Comparison of ENCODE assay signal across 1 cellular context in genomic region chr15:44735482-44736260, GRCh38.
TF ChIP-seq lines count a peak whose summit lies in the region.

No MANE protein-coding gene starts in this region.

TF ChIP-seq in K562, 482 proteins besides CTCF, POLR2A, EP300 and RAD21 (continued from another document and continues in another):
- TF ChIP-seq UBTF (IDR thresholded peaks at IDR 0.05; ENCODE audit: borderline replicate concordance in 1 of 2, low read depth in 2 of 2, low read length in 2 of 2) (no peak), POLR3A (IDR thresholded peaks at IDR 0.05; ENCODE audit: borderline replicate concordance, extremely low read depth, insufficient read depth, insufficient read length) (no peak), CHD2 (IDR thresholded peaks at IDR 0.05; ENCODE audit: low read depth, low read length) (no peak), HIVEP1 (CRISPR knock-in tag; IDR thresholded peaks at IDR 0.05) (no peak), CBFA2T3 (IDR thresholded peaks at IDR 0.05) (peak; percentile 49), LEF1 (IDR thresholded peaks at IDR 0.05) (peak; percentile 91), RFX7 (CRISPR knock-in tag; IDR thresholded peaks at IDR 0.05) (no peak), POU5F1 (IDR thresholded peaks at IDR 0.05; ENCODE audit: borderline replicate concordance, low read depth, low read length, partially characterized antibody) (no peak), STAT5A (IDR thresholded peaks at IDR 0.05; ENCODE audit: borderline replicate concordance, low read length) (no peak), MYNN (IDR thresholded peaks at IDR 0.05) (no peak), MYNN (CRISPR knock-in tag; IDR thresholded peaks at IDR 0.05) (no peak), ETS2 (tag; IDR thresholded peaks at IDR 0.05; ENCODE audit: borderline replicate concordance, poor library complexity, severe bottlenecking) (no peak), HOXB6 (CRISPR knock-in tag; IDR thresholded peaks at IDR 0.05; ENCODE audit: borderline replicate concordance) (no peak), TEAD1 (CRISPR knock-in tag; IDR thresholded peaks at IDR 0.05) (no peak), FOXA1 (IDR thresholded peaks at IDR 0.05; ENCODE audit: borderline replicate concordance) (no peak), ZNF316 (IDR thresholded peaks at IDR 0.05) (peak; percentile 6; the same call in 1 of the 2 replicates), HMBOX1 (IDR thresholded peaks at IDR 0.05) (peak; percentile 93), TOE1 (IDR thresholded peaks at IDR 0.05; ENCODE audit: borderline replicate concordance) (0 out of 2 replicates have a peak, but pooled peaks have one; percentile 31), TOE1 (CRISPR knock-in tag; IDR thresholded peaks at IDR 0.05; ENCODE audit: borderline replicate concordance, low read depth) (no peak), DLX4 (CRISPR knock-in tag; IDR thresholded peaks at IDR 0.05) (no peak), SMARCB1 (IDR thresholded peaks at IDR 0.05; ENCODE audit: insufficient read length, low read depth) (no peak), TEAD2 (tag; IDR thresholded peaks at IDR 0.05) (no peak), PRPF4 (IDR thresholded peaks at IDR 0.05; ENCODE audit: insufficient read depth, low read depth, low read length, poor library complexity, severe bottlenecking) (no peak), CLOCK (CRISPR knock-in tag; IDR thresholded peaks at IDR 0.05; ENCODE audit: borderline replicate concordance) (no peak), NRF1 (conservative IDR thresholded peaks at IDR 0.05 in 1 of 2, IDR thresholded peaks at IDR 0.05 in 1 of 2) (no peak), CREM (IDR thresholded peaks at IDR 0.05; ENCODE audit: low read depth) (peak; percentile 55), SRSF3 (IDR thresholded peaks at IDR 0.05; ENCODE audit: insufficient read depth, low read length) (no peak), PBX2 (CRISPR knock-in tag; IDR thresholded peaks at IDR 0.05; ENCODE audit: low read depth) (no peak), PBX2 (tag; conservative IDR thresholded peaks at IDR 0.05; ENCODE audit: low read depth) (no peak), MIER1 (IDR thresholded peaks at IDR 0.05; ENCODE audit: low read depth) (no peak), ARID3A (IDR thresholded peaks at IDR 0.05; ENCODE audit: borderline replicate concordance, low read depth, low read length) (no peak), SRSF9 (IDR thresholded peaks at IDR 0.05; ENCODE audit: borderline replicate concordance, low read depth, low read length) (no peak)
- TF ChIP-seq, protein P1, sequence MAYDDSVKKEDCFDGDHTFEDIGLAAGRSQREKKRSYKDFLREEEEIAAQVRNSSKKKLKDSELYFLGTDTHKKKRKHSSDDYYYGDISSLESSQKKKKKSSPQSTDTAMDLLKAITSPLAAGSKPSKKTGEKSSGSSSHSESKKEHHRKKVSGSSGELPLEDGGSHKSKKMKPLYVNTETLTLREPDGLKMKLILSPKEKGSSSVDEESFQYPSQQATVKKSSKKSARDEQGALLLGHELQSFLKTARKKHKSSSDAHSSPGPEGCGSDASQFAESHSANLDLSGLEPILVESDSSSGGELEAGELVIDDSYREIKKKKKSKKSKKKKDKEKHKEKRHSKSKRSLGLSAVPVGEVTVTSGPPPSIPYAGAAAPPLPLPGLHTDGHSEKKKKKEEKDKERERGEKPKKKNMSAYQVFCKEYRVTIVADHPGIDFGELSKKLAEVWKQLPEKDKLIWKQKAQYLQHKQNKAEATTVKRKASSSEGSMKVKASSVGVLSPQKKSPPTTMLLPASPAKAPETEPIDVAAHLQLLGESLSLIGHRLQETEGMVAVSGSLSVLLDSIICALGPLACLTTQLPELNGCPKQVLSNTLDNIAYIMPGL (CRISPR knock-in tag; IDR thresholded peaks at IDR 0.05): no peak
- TF ChIP-seq, protein P2, sequence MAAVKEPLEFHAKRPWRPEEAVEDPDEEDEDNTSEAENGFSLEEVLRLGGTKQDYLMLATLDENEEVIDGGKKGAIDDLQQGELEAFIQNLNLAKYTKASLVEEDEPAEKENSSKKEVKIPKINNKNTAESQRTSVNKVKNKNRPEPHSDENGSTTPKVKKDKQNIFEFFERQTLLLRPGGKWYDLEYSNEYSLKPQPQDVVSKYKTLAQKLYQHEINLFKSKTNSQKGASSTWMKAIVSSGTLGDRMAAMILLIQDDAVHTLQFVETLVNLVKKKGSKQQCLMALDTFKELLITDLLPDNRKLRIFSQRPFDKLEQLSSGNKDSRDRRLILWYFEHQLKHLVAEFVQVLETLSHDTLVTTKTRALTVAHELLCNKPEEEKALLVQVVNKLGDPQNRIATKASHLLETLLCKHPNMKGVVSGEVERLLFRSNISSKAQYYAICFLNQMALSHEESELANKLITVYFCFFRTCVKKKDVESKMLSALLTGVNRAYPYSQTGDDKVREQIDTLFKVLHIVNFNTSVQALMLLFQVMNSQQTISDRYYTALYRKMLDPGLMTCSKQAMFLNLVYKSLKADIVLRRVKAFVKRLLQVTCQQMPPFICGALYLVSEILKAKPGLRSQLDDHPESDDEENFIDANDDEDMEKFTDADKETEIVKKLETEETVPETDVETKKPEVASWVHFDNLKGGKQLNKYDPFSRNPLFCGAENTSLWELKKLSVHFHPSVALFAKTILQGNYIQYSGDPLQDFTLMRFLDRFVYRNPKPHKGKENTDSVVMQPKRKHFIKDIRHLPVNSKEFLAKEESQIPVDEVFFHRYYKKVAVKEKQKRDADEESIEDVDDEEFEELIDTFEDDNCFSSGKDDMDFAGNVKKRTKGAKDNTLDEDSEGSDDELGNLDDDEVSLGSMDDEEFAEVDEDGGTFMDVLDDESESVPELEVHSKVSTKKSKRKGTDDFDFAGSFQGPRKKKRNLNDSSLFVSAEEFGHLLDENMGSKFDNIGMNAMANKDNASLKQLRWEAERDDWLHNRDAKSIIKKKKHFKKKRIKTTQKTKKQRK (IDR thresholded peaks at IDR 0.05; ENCODE audit: borderline replicate concordance, low read depth, low read length): no peak
- TF ChIP-seq, protein P3, sequence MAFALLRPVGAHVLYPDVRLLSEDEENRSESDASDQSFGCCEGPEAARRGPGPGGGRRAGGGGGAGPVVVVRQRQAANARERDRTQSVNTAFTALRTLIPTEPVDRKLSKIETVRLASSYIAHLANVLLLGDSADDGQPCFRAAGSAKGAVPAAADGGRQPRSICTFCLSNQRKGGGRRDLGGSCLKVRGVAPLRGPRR (CRISPR knock-in tag; IDR thresholded peaks at IDR 0.05): no peak
- TF ChIP-seq, protein P4, sequence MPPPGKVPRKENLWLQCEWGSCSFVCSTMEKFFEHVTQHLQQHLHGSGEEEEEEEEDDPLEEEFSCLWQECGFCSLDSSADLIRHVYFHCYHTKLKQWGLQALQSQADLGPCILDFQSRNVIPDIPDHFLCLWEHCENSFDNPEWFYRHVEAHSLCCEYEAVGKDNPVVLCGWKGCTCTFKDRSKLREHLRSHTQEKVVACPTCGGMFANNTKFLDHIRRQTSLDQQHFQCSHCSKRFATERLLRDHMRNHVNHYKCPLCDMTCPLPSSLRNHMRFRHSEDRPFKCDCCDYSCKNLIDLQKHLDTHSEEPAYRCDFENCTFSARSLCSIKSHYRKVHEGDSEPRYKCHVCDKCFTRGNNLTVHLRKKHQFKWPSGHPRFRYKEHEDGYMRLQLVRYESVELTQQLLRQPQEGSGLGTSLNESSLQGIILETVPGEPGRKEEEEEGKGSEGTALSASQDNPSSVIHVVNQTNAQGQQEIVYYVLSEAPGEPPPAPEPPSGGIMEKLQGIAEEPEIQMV (tag; conservative IDR thresholded peaks at IDR 0.05; ENCODE audit: low read depth): no peak
- TF ChIP-seq, protein P5, sequence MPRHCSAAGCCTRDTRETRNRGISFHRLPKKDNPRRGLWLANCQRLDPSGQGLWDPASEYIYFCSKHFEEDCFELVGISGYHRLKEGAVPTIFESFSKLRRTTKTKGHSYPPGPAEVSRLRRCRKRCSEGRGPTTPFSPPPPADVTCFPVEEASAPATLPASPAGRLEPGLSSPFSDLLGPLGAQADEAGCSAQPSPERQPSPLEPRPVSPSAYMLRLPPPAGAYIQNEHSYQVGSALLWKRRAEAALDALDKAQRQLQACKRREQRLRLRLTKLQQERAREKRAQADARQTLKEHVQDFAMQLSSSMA (CRISPR knock-in tag; IDR thresholded peaks at IDR 0.05): no peak
- TF ChIP-seq, protein P6, sequence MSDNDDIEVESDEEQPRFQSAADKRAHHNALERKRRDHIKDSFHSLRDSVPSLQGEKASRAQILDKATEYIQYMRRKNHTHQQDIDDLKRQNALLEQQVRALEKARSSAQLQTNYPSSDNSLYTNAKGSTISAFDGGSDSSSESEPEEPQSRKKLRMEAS (CRISPR knock-in tag; IDR thresholded peaks at IDR 0.05): no peak
- TF ChIP-seq, protein P7, sequence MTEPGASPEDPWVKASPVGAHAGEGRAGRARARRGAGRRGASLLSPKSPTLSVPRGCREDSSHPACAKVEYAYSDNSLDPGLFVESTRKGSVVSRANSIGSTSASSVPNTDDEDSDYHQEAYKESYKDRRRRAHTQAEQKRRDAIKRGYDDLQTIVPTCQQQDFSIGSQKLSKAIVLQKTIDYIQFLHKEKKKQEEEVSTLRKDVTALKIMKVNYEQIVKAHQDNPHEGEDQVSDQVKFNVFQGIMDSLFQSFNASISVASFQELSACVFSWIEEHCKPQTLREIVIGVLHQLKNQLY (CRISPR knock-in tag; conservative IDR thresholded peaks at IDR 0.05): no peak
